Comparison of ENCODE assay signal across 9 cellular contexts in genomic region chr6:142942805-142943227, GRCh38. TPM values are rescaled to one million over a fixed set of nuclear protein-coding genes. Genes with fewer than 3 reads are reported as not detected.
DNase-seq lines count a peak whose midpoint lies in the region; ATAC-seq and TF ChIP-seq lines count a peak whose summit lies in the region.
"Had no signal": no experiment of that assay in that cellular context is flagged by ENCODE, and none has a peak within 500 bp of the region (broad histone marks: within the 10 kb centered on the region; RNA-seq: fewer than 3 reads in every experiment).

No MANE protein-coding gene starts in this region.

- no peaks in the 10 kb centered on the region for H3K36me3 ChIP-seq in CD8-positive, alpha-beta memory T cell (ENCODE audit: insufficient read depth, low read length)
- no peaks in the 10 kb centered on the region for H3K36me3 ChIP-seq in testis (ENCODE audit: low read depth, missing control alignments)

- H3K9me3 Mint-ChIP-seq in CD8-positive, alpha-beta memory T cell: peaks cover 0 to 3% (median 2%) of the 10 kb centered on the region in 5 donors
- H3K9me3 Mint-ChIP-seq in HFFc6 (no peaks in the 10 kb centered on the region), WTC11 (no peaks in the 10 kb centered on the region)

- intact Hi-C loops in testis (cut with DNase I; ENCODE audit: low total_unique reads): loop anchor here (10.0 kb wide), 2 partner anchors 68 to 98 kb away; no protein-coding TSS in a partner anchor

- H3K4me3 Mint-ChIP-seq in CD8-positive, alpha-beta memory T cell: peak overlapping the region; percentile 94 to 100 (median 99)
- H3K4me3 Mint-ChIP-seq in HFFc6 (peak overlapping the region; percentile 94), WTC11 (peak overlapping the region; percentile 98)

- H3K27me3 ChIP-seq in CD8-positive, alpha-beta memory T cell (ENCODE audit: insufficient read depth, low read length, poor library complexity, severe bottlenecking): no peaks in the 10 kb centered on the region
- no peaks in the 10 kb centered on the region for H3K27me3 ChIP-seq in testis
- H3K27me3 ChIP-seq: SJSA1 had no signal

- H3K36me3 Mint-ChIP-seq in CD8-positive, alpha-beta memory T cell: peaks cover 0 to 18% (median 2%) of the 10 kb centered on the region in 3 donors
- H3K36me3 Mint-ChIP-seq in HFFc6 (ENCODE audit: low read depth) (peaks cover 5% of the 10 kb centered on the region; the same call in 1 of the 2 replicates), WTC11 (no peaks in the 10 kb centered on the region)

- DNase-seq in CD8-positive, alpha-beta memory T cell: peak in 2 of 5 donors; percentile 34 to 42
- peak; percentile 35 for DNase-seq in HFFc6
- no peak for DNase-seq in WTC11 (ENCODE audit: low spot score)
- peak; percentile 26 for DNase-seq in hepatic stellate cell (ENCODE audit: low spot score)
- no peak for DNase-seq in testis
- no peak for DNase-seq in effector CD4-positive, alpha-beta T cell
- DNase-seq in omental fat pad (ENCODE audit: low spot score): no peak

- POLR2A ChIA-PET in CD8-positive, alpha-beta memory T cell (lab: Charles Lee): interaction anchor here (0.9 to 4.0 kb wide), 6 partner anchors 7 to 87 kb away, joined by 4 to 44 read pairs (median 4); no protein-coding TSS in a partner anchor
- POLR2A ChIA-PET in WTC11 (lab: Charles Lee): no interaction called here

- no peak for TF ChIP-seq POLR2A in testis (IDR thresholded peaks at IDR 0.05)

- H3K27me3 Mint-ChIP-seq in CD8-positive, alpha-beta memory T cell: peaks cover 0 to 4% of the 10 kb centered on the region in 2 donors
- H3K27me3 Mint-ChIP-seq in HFFc6 (ENCODE audit: insufficient read depth): peaks cover 5% of the 10 kb centered on the region
- H3K27me3 Mint-ChIP-seq in WTC11 (ENCODE audit: low read depth): peaks cover 2% of the 10 kb centered on the region; the same call in 1 of the 2 replicates

- peak overlapping the region; percentile 98 to 100 (median 99) for H3K27ac Mint-ChIP-seq in CD8-positive, alpha-beta memory T cell
- H3K27ac Mint-ChIP-seq in HFFc6 (peak overlapping the region; percentile 96), WTC11 (no peak overlapping the region)

- TF ChIP-seq CTCF in HFFc6 (IDR thresholded peaks at IDR 0.05): peak; percentile 84
- 0 out of 2 replicates have a peak, but pooled peaks have one; percentile 16 for TF ChIP-seq CTCF in WTC11 (IDR thresholded peaks at IDR 0.05)
- TF ChIP-seq CTCF in testis (IDR thresholded peaks at IDR 0.05): peak; percentile 26 to 71 (median 34)
- TF ChIP-seq CTCF in omental fat pad (IDR thresholded peaks at IDR 0.05): peak in 1 of 3 donors; percentile 1

- ATAC-seq in WTC11: no peak
- ATAC-seq in HG02571 (IDR thresholded peaks at IDR 0.05; ENCODE audit: unreplicated experiment): no peak
- no peak for ATAC-seq in omental fat pad (ENCODE audit: low FRiP score)

- no peaks in the 10 kb centered on the region for H3K9me3 ChIP-seq in CD8-positive, alpha-beta memory T cell (ENCODE audit: low read length)
- no peaks in the 10 kb centered on the region for H3K9me3 ChIP-seq in testis

- peaks cover 63 to 68% (median 66%) of the 10 kb centered on the region in 3 donors for H3K4me1 Mint-ChIP-seq in CD8-positive, alpha-beta memory T cell
- H3K4me1 Mint-ChIP-seq in HFFc6 (ENCODE audit: low read depth): peaks cover 68% of the 10 kb centered on the region
- H3K4me1 Mint-ChIP-seq in WTC11: peaks cover 51% of the 10 kb centered on the region

- H3K4me1 ChIP-seq in CD8-positive, alpha-beta memory T cell (ENCODE audit: insufficient read depth, low read length): peaks cover 60% of the 10 kb centered on the region
- H3K4me1 ChIP-seq in testis: peaks cover 8% of the 10 kb centered on the region

- CTCF ChIA-PET in CD8-positive, alpha-beta memory T cell (lab: Charles Lee): interaction anchor here (0.8 to 1.9 kb wide), 9 partner anchors 7 to 135 kb away, joined by 3 to 16 read pairs (median 6); no protein-coding TSS in a partner anchor
- CTCF ChIA-PET in WTC11 (lab: Charles Lee): interaction anchor here (1.0 kb wide), 1 partner anchor 17 kb away, joined by 5 read pairs; no protein-coding TSS in a partner anchor

- H3K4me3 ChIP-seq in CD8-positive, alpha-beta memory T cell (ENCODE audit: low read length): peak overlapping the region; percentile 79
- H3K4me3 ChIP-seq in testis: no peak overlapping the region
- H3K4me3 ChIP-seq: SJSA1 had no signal

- 68 to 81% methylated on average over 3 of the region's 3 CpGs for WGBS in testis, 2 donors

- peak overlapping the region; percentile 10 for H3K27ac ChIP-seq in CD8-positive, alpha-beta memory T cell (ENCODE audit: low read depth, low read length)
- H3K27ac ChIP-seq in testis: no peak overlapping the region
- H3K27ac ChIP-seq: SJSA1 had no signal

TF ChIP-seq in WTC11, 78 proteins besides CTCF, POLR2A, EP300 and RAD21:
- TF ChIP-seq ZSCAN18 (CRISPR knock-in tag; IDR thresholded peaks at IDR 0.05): no peak

RNA-seq across cellular contexts. Expression of gene HIVEP2, which starts 2.2 kb away (rescaled TPM):
- 10 to 100 TPM; 37.1 to 37.2 TPM for total RNA-seq in CD8-positive, alpha-beta memory T cell
- polyA plus RNA-seq in CD8-positive, alpha-beta memory T cell: 15.4 TPM
- 10 to 100 TPM; 14.0 to 19.5 (median 17.1) TPM for total RNA-seq in HFFc6 (2021; fragmentation: NEBNext Ultra II Directional; extraction: Animal tissue kit (Norgen Biotek cat#: 25700))
- total RNA-seq in WTC11 (2021) (8.6 to 11.5 TPM (median 9.1 TPM) in 3 replicates), testis (10 to 100 TPM; 10.7 to 10.8 TPM), omental fat pad (10 to 100 TPM; 14.9 to 47.3 (median 26.9) TPM)
- 4.7 TPM for polyA plus RNA-seq in testis (ENCODE audit: insufficient read depth, low read depth, low replicate concordance)

Comparison
In these comparisons a context has a peak if more than half of its experiments do, and no peak if none do; other contexts are left out.
1. DNase-seq: peak in HFFc6 (single experiment) and hepatic stellate cell (single experiment); none in WTC11 (single experiment), testis (single experiment), effector CD4-positive, alpha-beta T cell (single experiment) and omental fat pad (single experiment).
2. Peak in every context shown above with its lines, with median percentiles within 50 percentile points of each other: H3K4me3 Mint-ChIP-seq.